Comparison of ENCODE assay signal across 8 cellular contexts in genomic region chr1:155050560-155051341, GRCh38. TPM values are rescaled to one million over a fixed set of nuclear protein-coding genes. Genes with fewer than 3 reads are reported as not detected.
A peak's percentile ranks its signal among the peaks of the same experiment; 100 is the strongest.
DNase-seq lines count a peak whose midpoint lies in the region; ATAC-seq and TF ChIP-seq lines count a peak whose summit lies in the region.

TSS of gene ADAM15 (plus strand) at chr1:155051316. CDS start at chr1:155051387, 71 bp downstream.

- H3K4me1 ChIP-seq in ascending aorta = peaks cover 0 to 20% of the 10 kb centered on the region in 2 donors

- intact Hi-C loops in T-helper 2 cell treated with Interferon-gamma antibody and Interleukin-4, amounts not matched to agents 100 ng/mL and 5 ng/mL, for 36 hours (cut with micrococcal nuclease) = loop anchor here (2.0 kb wide), 2 partner anchors 52 to 76 kb away; partner anchors contain the start of gene CKS1B
- intact Hi-C loops in ascending aorta (cut with DNase I) = loop anchor here (2.0 to 5.0 kb wide), 4 partner anchors 34 to 493 kb away; partner anchors contain the start of genes CKS1B, UBE2Q1 and ZBTB7B

- no peaks in the 10 kb centered on the region for H3K27me3 ChIP-seq in ascending aorta

- peak within 1 kb of the TSS; percentile 69 to 80 for H3K4me3 ChIP-seq in ascending aorta

- DNase-seq in G401 (ENCODE audit: low spot score) (peak; percentile 71), HCEC 1CT (peak; percentile 71), NCI-H1092 (lab: John Stamatoyannopoulos, UW) (peak; percentile 82), ascending aorta (ENCODE audit: low spot score in 2 of 2) (peak in 1 of 2 donors; percentile 90), hepatic stellate cell (ENCODE audit: low spot score) (peak; percentile 94), retina (peak; percentile 95)

- H3K9me3 ChIP-seq in ascending aorta = no peaks in the 10 kb centered on the region

- H3K27ac ChIP-seq in ascending aorta = peak within 1 kb of the TSS; percentile 83 to 86

- in situ Hi-C loops in G401 (cut with HindIII; ENCODE audit: low sequenced_read_pairs) = no loop called here

- peak; percentile 87 to 97 (median 88) for TF ChIP-seq CTCF in ascending aorta (IDR thresholded peaks at IDR 0.05)

- H3K36me3 ChIP-seq in ascending aorta = peaks cover 4 to 14% of the 10 kb centered on the region in 2 donors

- no peak for ATAC-seq in HG02571 (IDR thresholded peaks at IDR 0.05; ENCODE audit: unreplicated experiment)

RNA-seq across cellular contexts. Expression of gene ADAM15, which starts in this region (rescaled TPM):
- 82.2 and 92.9 TPM in 2 replicates for total RNA-seq in G401 (2014; rRNA removed; shearing (Covaris generic))
- 47.0 and 51.4 TPM in 2 replicates for total RNA-seq in T-helper 2 cell treated with Interferon-gamma antibody and Interleukin-4, amounts not matched to agents 100 ng/mL and 5 ng/mL, for 36 hours
- 610 TPM for total RNA-seq in ascending aorta
